In genomic region chr1:103525607-103526507, GRCh38 we compare ENCODE assay signal across 8 cellular contexts. TPM values are rescaled to one million over a fixed set of nuclear protein-coding genes. Genes with fewer than 3 reads are reported as not detected.
DNase-seq lines count a peak whose midpoint lies in the region; ATAC-seq and TF ChIP-seq lines count a peak whose summit lies in the region.

A gene with protein sequence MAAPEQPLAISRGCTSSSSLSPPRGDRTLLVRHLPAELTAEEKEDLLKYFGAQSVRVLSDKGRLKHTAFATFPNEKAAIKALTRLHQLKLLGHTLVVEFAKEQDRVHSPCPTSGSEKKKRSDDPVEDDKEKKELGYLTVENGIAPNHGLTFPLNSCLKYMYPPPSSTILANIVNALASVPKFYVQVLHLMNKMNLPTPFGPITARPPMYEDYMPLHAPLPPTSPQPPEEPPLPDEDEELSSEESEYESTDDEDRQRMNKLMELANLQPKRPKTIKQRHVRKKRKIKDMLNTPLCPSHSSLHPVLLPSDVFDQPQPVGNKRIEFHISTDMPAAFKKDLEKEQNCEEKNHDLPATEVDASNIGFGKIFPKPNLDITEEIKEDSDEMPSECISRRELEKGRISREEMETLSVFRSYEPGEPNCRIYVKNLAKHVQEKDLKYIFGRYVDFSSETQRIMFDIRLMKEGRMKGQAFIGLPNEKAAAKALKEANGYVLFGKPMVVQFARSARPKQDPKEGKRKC (plus strand): TSS chr1:103525699. CDS start chr1:103526071, 372 bp downstream.

- H3K4me1 ChIP-seq in SK-N-SH (ENCODE audit: control insufficient read depth in 1 of 2, insufficient read depth in 2 of 2, low read depth in 1 of 2, low read length in 1 of 2) (peaks cover 0 to 5% of the 10 kb centered on the region in 2 experiments; a peak in 1 of 4 replicates), testis (peaks cover 4% of the 10 kb centered on the region)

- intact Hi-C loops in testis (cut with DNase I; ENCODE audit: low total_unique reads): no loop called here

- no peak for TF ChIP-seq POLR2A in testis (IDR thresholded peaks at IDR 0.05)

- TF ChIP-seq EP300 in SK-N-SH (IDR thresholded peaks at IDR 0.05; ENCODE audit: borderline replicate concordance in 1 of 2, low read depth in 1 of 2, low read length in 1 of 2): no peak

- H3K4me3 Mint-ChIP-seq in activated naive CD4-positive, alpha-beta T cell treated with anti-CD3 and anti-CD28 coated beads, Interleukin-2, amount 50 U/mL, for 24 hours: peak within 1 kb of the TSS; percentile 100

- no peaks in the 10 kb centered on the region for H3K9me2 ChIP-seq in SK-N-SH

- H3K9me3 Mint-ChIP-seq in activated naive CD4-positive, alpha-beta T cell treated with anti-CD3 and anti-CD28 coated beads, Interleukin-2, amount 50 U/mL, for 24 hours: no peaks in the 10 kb centered on the region

- H3K4me2 ChIP-seq in SK-N-SH: peak within 1 kb of the TSS; percentile 78

- peak within 1 kb of the TSS; percentile 86 for H2AFZ ChIP-seq in SK-N-SH (ENCODE audit: low read depth)

- DNase-seq in GM04504 (ENCODE audit: low read depth) (peak; percentile 78), NCI-H1048 (lab: John Stamatoyannopoulos, UW) (peak; percentile 42), SK-N-SH (peak; percentile 82), glomerular visceral epithelial cell (ENCODE audit: extremely low spot score) (peak; percentile 90), omental fat pad (ENCODE audit: low spot score) (peak; percentile 82), testis (peak; percentile 91)

- ATAC-seq in HG02571 (IDR thresholded peaks at IDR 0.05; ENCODE audit: unreplicated experiment) (peak; percentile 75), omental fat pad (ENCODE audit: low FRiP score) (peak; percentile 89)

- under 1% methylated on average over 47 of the region's 62 CpGs for WGBS in SK-N-SH (ENCODE audit: low lambda C conversion rate)
- WGBS in testis, 2 donors: 1% methylated on average over 42 to 46 of the region's 62 CpGs

- H3K4me3 ChIP-seq in SK-N-SH (ENCODE audit: low read depth in 2 of 2, low read length in 1 of 2) (peak within 1 kb of the TSS; percentile 81 to 97), testis (peak within 1 kb of the TSS; percentile 92 to 98)

- no peaks in the 10 kb centered on the region for H4K20me1 ChIP-seq in SK-N-SH (ENCODE audit: insufficient read depth)

- H3K27me3 Mint-ChIP-seq in activated naive CD4-positive, alpha-beta T cell treated with anti-CD3 and anti-CD28 coated beads, Interleukin-2, amount 50 U/mL, for 24 hours: no peaks in the 10 kb centered on the region

- TF ChIP-seq CTCF in SK-N-SH (IDR thresholded peaks at IDR 0.05) (0 out of 2 replicates have a peak, but pooled peaks have one; percentile 10), omental fat pad (IDR thresholded peaks at IDR 0.05) (no peak), testis (IDR thresholded peaks at IDR 0.05) (no peak)

- CTCF ChIA-PET in SK-N-SH (lab: Yijun Ruan, JAX): interaction anchor here (4.3 kb wide), 1 partner anchor 11 kb away, joined by 23 read pairs; no protein-coding TSS in a partner anchor

- peaks cover 44% of the 10 kb centered on the region for H3K79me2 ChIP-seq in SK-N-SH (ENCODE audit: insufficient read depth)

- no peak for TF ChIP-seq RAD21 in SK-N-SH (IDR thresholded peaks at IDR 0.05; ENCODE audit: low read length)

- H3K27ac ChIP-seq in SK-N-SH (ENCODE audit: low read depth in 2 of 2, low read length in 1 of 2) (peak within 1 kb of the TSS; percentile 95), testis (peak within 1 kb of the TSS; percentile 92 to 97)

- H3K9me3 ChIP-seq in SK-N-SH: no peaks in the 10 kb centered on the region
- H3K9me3 ChIP-seq in testis: no peaks in the 10 kb centered on the region

- H3K27ac Mint-ChIP-seq in activated naive CD4-positive, alpha-beta T cell treated with anti-CD3 and anti-CD28 coated beads, Interleukin-2, amount 50 U/mL, for 24 hours: peak within 1 kb of the TSS; percentile 100

- H3F3A ChIP-seq in SK-N-SH (replicated peaks; ENCODE audit: insufficient read depth): peaks cover 10% of the 10 kb centered on the region

- H3K36me3 Mint-ChIP-seq in activated naive CD4-positive, alpha-beta T cell treated with anti-CD3 and anti-CD28 coated beads, Interleukin-2, amount 50 U/mL, for 24 hours: peaks cover 21% of the 10 kb centered on the region

- POLR2A ChIA-PET in SK-N-SH (lab: Yijun Ruan, JAX): no interaction called here

- peaks cover 13 to 22% of the 10 kb centered on the region in 2 experiments for H3K36me3 ChIP-seq in SK-N-SH (replicated peaks in 1 of 2; ENCODE audit: control insufficient read depth in 1 of 2, insufficient read depth in 2 of 2, low read length in 1 of 2)
- H3K36me3 ChIP-seq in testis (ENCODE audit: low read depth, missing control alignments): no peaks in the 10 kb centered on the region

- peaks cover 55% of the 10 kb centered on the region for H3K4me1 Mint-ChIP-seq in activated naive CD4-positive, alpha-beta T cell treated with anti-CD3 and anti-CD28 coated beads, Interleukin-2, amount 50 U/mL, for 24 hours

- H3K9ac ChIP-seq in SK-N-SH: peak within 1 kb of the TSS; percentile 90

- H3K27me3 ChIP-seq in SK-N-SH (ENCODE audit: insufficient read depth) (no peaks in the 10 kb centered on the region), testis (no peaks in the 10 kb centered on the region)

TF ChIP-seq in SK-N-SH, 30 proteins besides CTCF, POLR2A, EP300 and RAD21 (continues in another document):
- TF ChIP-seq POLR2AphosphoS5 (IDR thresholded peaks at IDR 0.05; ENCODE audit: low read depth, low read length) (peak; percentile 73), MXI1 (IDR thresholded peaks at IDR 0.05; ENCODE audit: low read depth, low read length) (peak; percentile 75), NRF1 (IDR thresholded peaks at IDR 0.05; ENCODE audit: low read depth, low read length) (peak; percentile 72), TCF12 (IDR thresholded peaks at IDR 0.05) (no peak), CHD2 (IDR thresholded peaks at IDR 0.05; ENCODE audit: low read length, partially characterized antibody) (peak; percentile 100), SIN3A (IDR thresholded peaks at IDR 0.05; ENCODE audit: borderline replicate concordance, low read depth, low read length) (peak; percentile 73; the same call in 1 of the 2 replicates), ELF1 (IDR thresholded peaks at IDR 0.05) (peak; percentile 97), MAX (IDR thresholded peaks at IDR 0.05; ENCODE audit: low read depth) (peak; percentile 67), FOSL2 (IDR thresholded peaks at IDR 0.05; ENCODE audit: borderline replicate concordance, low read depth) (peak; percentile 20; the same call in 1 of the 2 replicates), FOXM1 (IDR thresholded peaks at IDR 0.05; ENCODE audit: low read depth) (no peak), MEF2A (IDR thresholded peaks at IDR 0.05; ENCODE audit: borderline replicate concordance, low read depth) (no peak), IRF3 (IDR thresholded peaks at IDR 0.05; ENCODE audit: low read depth, low read length) (no peak), YY1 (IDR thresholded peaks at IDR 0.05; ENCODE audit: low read depth) (peak; percentile 46; the same call in 1 of the 2 replicates), RXRA (IDR thresholded peaks at IDR 0.05; ENCODE audit: borderline replicate concordance, low read depth) (no peak)
- TF ChIP-seq, protein P1, sequence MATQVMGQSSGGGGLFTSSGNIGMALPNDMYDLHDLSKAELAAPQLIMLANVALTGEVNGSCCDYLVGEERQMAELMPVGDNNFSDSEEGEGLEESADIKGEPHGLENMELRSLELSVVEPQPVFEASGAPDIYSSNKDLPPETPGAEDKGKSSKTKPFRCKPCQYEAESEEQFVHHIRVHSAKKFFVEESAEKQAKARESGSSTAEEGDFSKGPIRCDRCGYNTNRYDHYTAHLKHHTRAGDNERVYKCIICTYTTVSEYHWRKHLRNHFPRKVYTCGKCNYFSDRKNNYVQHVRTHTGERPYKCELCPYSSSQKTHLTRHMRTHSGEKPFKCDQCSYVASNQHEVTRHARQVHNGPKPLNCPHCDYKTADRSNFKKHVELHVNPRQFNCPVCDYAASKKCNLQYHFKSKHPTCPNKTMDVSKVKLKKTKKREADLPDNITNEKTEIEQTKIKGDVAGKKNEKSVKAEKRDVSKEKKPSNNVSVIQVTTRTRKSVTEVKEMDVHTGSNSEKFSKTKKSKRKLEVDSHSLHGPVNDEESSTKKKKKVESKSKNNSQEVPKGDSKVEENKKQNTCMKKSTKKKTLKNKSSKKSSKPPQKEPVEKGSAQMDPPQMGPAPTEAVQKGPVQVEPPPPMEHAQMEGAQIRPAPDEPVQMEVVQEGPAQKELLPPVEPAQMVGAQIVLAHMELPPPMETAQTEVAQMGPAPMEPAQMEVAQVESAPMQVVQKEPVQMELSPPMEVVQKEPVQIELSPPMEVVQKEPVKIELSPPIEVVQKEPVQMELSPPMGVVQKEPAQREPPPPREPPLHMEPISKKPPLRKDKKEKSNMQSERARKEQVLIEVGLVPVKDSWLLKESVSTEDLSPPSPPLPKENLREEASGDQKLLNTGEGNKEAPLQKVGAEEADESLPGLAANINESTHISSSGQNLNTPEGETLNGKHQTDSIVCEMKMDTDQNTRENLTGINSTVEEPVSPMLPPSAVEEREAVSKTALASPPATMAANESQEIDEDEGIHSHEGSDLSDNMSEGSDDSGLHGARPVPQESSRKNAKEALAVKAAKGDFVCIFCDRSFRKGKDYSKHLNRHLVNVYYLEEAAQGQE (IDR thresholded peaks at IDR 0.05; ENCODE audit: low read depth, low read length): no peak

RNA-seq across cellular contexts. Expression of the gene that starts here (rescaled TPM):
- 10.0 and 20.6 TPM in 2 replicates for polyA plus RNA-seq in SK-N-SH (2012; rRNA removed)
- 5.7 and 6.0 TPM in 2 replicates for polyA plus RNA-seq in SK-N-SH (2012; cell fraction: cytosol; rRNA removed)
- 57.8 and 88.1 TPM in 2 replicates for polyA plus RNA-seq in SK-N-SH (2012; cell fraction: nucleus; rRNA removed)
- 10 to 100 TPM; 23.7 to 44.0 (median 29.3) TPM for total RNA-seq in omental fat pad
- 10 to 100 TPM; 48.6 to 62.0 TPM for total RNA-seq in testis
- 18.7 TPM for polyA plus RNA-seq in testis (ENCODE audit: insufficient read depth, low read depth, low replicate concordance)

Comparison
In these comparisons a context has a peak if more than half of its experiments do, and no peak if none do; other contexts are left out.
1. Peak in every context shown above with its lines: DNase-seq, ATAC-seq, H3K4me3 ChIP-seq and H3K27ac ChIP-seq.